In genomic region chr17:6163632-6164319, GRCh38 we compare ENCODE assay signal across 13 cellular contexts.
DNase-seq lines count a peak whose midpoint lies in the region; ATAC-seq and TF ChIP-seq lines count a peak whose summit lies in the region.
"Had no signal": no experiment of that assay in that cellular context is flagged by ENCODE, and none has a peak within 500 bp of the region (broad histone marks: within the 10 kb centered on the region; RNA-seq: fewer than 3 reads in every experiment).

No MANE protein-coding gene starts in this region.

- H3K4me3 Mint-ChIP-seq in Calu3 (ENCODE audit: low read depth, unreplicated experiment): no peak overlapping the region
- H3K4me3 Mint-ChIP-seq: activated CD4-positive, alpha-beta T cell treated with anti-CD3 and anti-CD28 coated beads for 36 hours; central memory CD8-positive, alpha-beta T cell had no signal

- H3K36me3 Mint-ChIP-seq in Calu3 (ENCODE audit: insufficient read depth, unreplicated experiment): no peaks in the 10 kb centered on the region

- no peaks in the 10 kb centered on the region for H3K4me1 Mint-ChIP-seq in Calu3 (ENCODE audit: low read depth, unreplicated experiment)
- H3K4me1 Mint-ChIP-seq: activated CD4-positive, alpha-beta T cell treated with anti-CD3 and anti-CD28 coated beads for 36 hours; central memory CD8-positive, alpha-beta T cell had no signal

- CTCF ChIA-PET in Calu3 (lab: Charles Lee): no interaction called here

- TF ChIP-seq CTCF in fibroblast of the aortic adventitia (IDR thresholded peaks at IDR 0.05; ENCODE audit: insufficient read depth, low read length): no peak
- TF ChIP-seq CTCF in Calu3 (IDR thresholded peaks at IDR 0.05; ENCODE audit: unreplicated experiment): no peak

- H3K9me3 Mint-ChIP-seq in Calu3 (ENCODE audit: low read depth, unreplicated experiment): no peaks in the 10 kb centered on the region
- H3K9me3 Mint-ChIP-seq: central memory CD8-positive, alpha-beta T cell had no signal

- peaks cover 88% of the 10 kb centered on the region for H3K27me3 Mint-ChIP-seq in Calu3 (ENCODE audit: unreplicated experiment)

- ATAC-seq in HG03045 (IDR thresholded peaks at IDR 0.05; ENCODE audit: unreplicated experiment): no peak
- no peak for ATAC-seq in GM18870 (IDR thresholded peaks at IDR 0.05; ENCODE audit: unreplicated experiment)
- ATAC-seq: activated CD4-positive, alpha-beta T cell treated with anti-CD3 and anti-CD28 coated beads for 36 hours had no signal

- peak; percentile 89 for DNase-seq in DMS153 (lab: John Stamatoyannopoulos, UW)
- DNase-seq in NCI-H1092 treated with DMSO at 0.1 percent for 48 hours (lab: John Stamatoyannopoulos, UW): peak; percentile 81
- DNase-seq in fibroblast of the aortic adventitia (ENCODE audit: low read depth): peak; percentile 2
- DNase-seq in Calu3: no peak
- DNase-seq in dedifferentiated amniotic fluid mesenchymal stem cell (ENCODE audit: extremely low spot score): no peak
- DNase-seq: activated CD4-positive, alpha-beta T cell treated with anti-CD3 and anti-CD28 coated beads for 36 hours; activated gamma-delta T cell; NCI-H510A; stimulated activated CD4-positive, alpha-beta T cell treated with anti-CD3 and anti-CD28 coated beads, Interleukin-12 subunit alpha, Interleukin-12 subunit beta, amount 100 ng/mL, for 4 hours had no signal

- H3K4me3 ChIP-seq in fibroblast of the aortic adventitia (ENCODE audit: low read depth, low read length): no peak overlapping the region

- no TSS peak for BruUV-seq in Calu3 (replicated peaks; lab: Mats Ljungman, UMichigan)

- H3K27ac Mint-ChIP-seq in Calu3 (ENCODE audit: unreplicated experiment): no peak overlapping the region
- H3K27ac Mint-ChIP-seq: activated CD4-positive, alpha-beta T cell treated with anti-CD3 and anti-CD28 coated beads for 36 hours had no signal

- intact Hi-C loops in Calu3 (cut with micrococcal nuclease; ENCODE audit: unreplicated experiment): no loop called here

TF ChIP-seq in PFSK-1, 5 proteins besides CTCF, POLR2A, EP300 and RAD21:
- TF ChIP-seq REST (IDR thresholded peaks at IDR 0.05; ENCODE audit: insufficient read depth in 1 of 2, low read depth in 2 of 2, low read length in 2 of 2): 0 out of 4 replicates have a peak, but pooled peaks of 1 of the 2 experiments have one; percentile 9
- no peak for TF ChIP-seq TAF1 (IDR thresholded peaks at IDR 0.05; ENCODE audit: borderline replicate concordance, insufficient read depth, low read length)
- TF ChIP-seq SIN3A (IDR thresholded peaks at IDR 0.05; ENCODE audit: borderline replicate concordance, insufficient read depth, low read length): peak; percentile 91; the same call in 1 of the 2 replicates
- no peak for TF ChIP-seq FOXP2 (optimal IDR thresholded peaks at IDR 0.05; ENCODE audit: borderline replicate concordance, extremely low read depth, extremely low read length, insufficient read depth)
- TF ChIP-seq POLR2AphosphoS5 (IDR thresholded peaks at IDR 0.05; ENCODE audit: low read depth, low read length): peak; percentile 53; the same call in 1 of the 2 replicates

Comparison
In these comparisons a context has a peak if more than half of its experiments do, and no peak if none do; other contexts are left out.
1. DNase-seq: peak in DMS153 (single experiment), NCI-H1092 treated with DMSO at 0.1 percent for 48 hours (single experiment) and fibroblast of the aortic adventitia (single experiment); none in Calu3 (single experiment) and dedifferentiated amniotic fluid mesenchymal stem cell (single experiment).